9 cellular contexts compared by ENCODE assay signal in genomic region chr1:21342961-21343838, GRCh38. TPM values are rescaled to one million over a fixed set of nuclear protein-coding genes. Genes with fewer than 3 reads are reported as not detected.
DNase-seq lines count a peak whose midpoint lies in the region; ATAC-seq, FAIRE-seq and TF ChIP-seq lines count a peak whose summit lies in the region.
"Had no signal": no experiment of that assay in that cellular context is flagged by ENCODE, and none has a peak within 500 bp of the region (broad histone marks: within the 10 kb centered on the region; RNA-seq: fewer than 3 reads in every experiment).

No MANE protein-coding gene starts in this region.

- H3K27me3 ChIP-seq in SU-DHL-6 (ENCODE audit: low read length), result no peaks in the 10 kb centered on the region
- no peaks in the 10 kb centered on the region for H3K27me3 ChIP-seq in fibroblast of lung (ENCODE audit: control insufficient read depth, insufficient read depth, low read length)
- peaks cover 0 to 10% (median 0%) of the 10 kb centered on the region in 7 donors for H3K27me3 ChIP-seq in spleen (replicated peaks in 1 of 7)

- no peaks in the 10 kb centered on the region for H3K9me3 ChIP-seq in SU-DHL-6 (ENCODE audit: insufficient read depth, low read length)
- no peaks in the 10 kb centered on the region for H3K9me3 ChIP-seq in fibroblast of lung (ENCODE audit: control insufficient read depth, insufficient read depth, low read depth, low read length)
- H3K9me3 ChIP-seq in spleen, result no peaks in the 10 kb centered on the region

- 48 to 68% (median 55%) methylated on average over 10 of the region's 10 CpGs for WGBS in spleen, 5 donors

- no peaks in the 10 kb centered on the region for H3K36me3 ChIP-seq in SU-DHL-6 (ENCODE audit: low read length)
- H3K36me3 ChIP-seq in fibroblast of lung (ENCODE audit: control insufficient read depth, insufficient read depth, low read length), result no peaks in the 10 kb centered on the region
- H3K36me3 ChIP-seq in spleen, result peaks cover 0 to 11% (median 0%) of the 10 kb centered on the region in 6 donors

- H3K4me3 ChIP-seq in GM12875 (ENCODE audit: low read depth, low read length) (peak overlapping the region; percentile 83), SU-DHL-6 (ENCODE audit: insufficient read depth, low read length, poor library complexity, severe bottlenecking) (peak overlapping the region; percentile 80), fibroblast of lung (replicated peaks in 1 of 4; ENCODE audit: control extremely low read depth in 1 of 4, insufficient read depth in 1 of 4, low read depth in 3 of 4, low read length in 4 of 4) (peak overlapping the region; percentile 63 to 83 (median 74)), spleen (peak overlapping the region in 4 of 8 donors; percentile 70 to 94 (median 83))

- TF ChIP-seq CTCF in GM12875 (IDR thresholded peaks at IDR 0.05; ENCODE audit: borderline replicate concordance, insufficient read depth, low read depth, low read length) (no peak), SU-DHL-6 (IDR thresholded peaks at IDR 0.05; ENCODE audit: insufficient read depth, low read length, poor library complexity, severe bottlenecking) (no peak), fibroblast of lung (conservative IDR thresholded peaks at IDR 0.05 in 1 of 2, IDR thresholded peaks at IDR 0.05 in 1 of 2; ENCODE audit: low read depth in 1 of 2, low read length in 2 of 2) (no peak), spleen (IDR thresholded peaks at IDR 0.05 in 8 of 11, conservative IDR thresholded peaks at IDR 0.05 in 3 of 11) (no peak)

- DNase-seq in fibroblast of lung (ENCODE audit: low read depth in 2 of 2) (no peak), spleen (no peak), NCI-H2107 (lab: John Stamatoyannopoulos, UW) (no peak), SK-N-DZ (ENCODE audit: low spot score) (no peak), RCC 7860 (ENCODE audit: low spot score) (no peak)

- no peak for FAIRE-seq in RCC 7860 (lab: Jason Lieb, UNC)
- FAIRE-seq: H1 had no signal

- H3K4me1 ChIP-seq in fibroblast of lung (ENCODE audit: control insufficient read depth, extremely low read depth, insufficient read depth, low read length) (peaks cover 36% of the 10 kb centered on the region), spleen (peaks cover 51 to 87% (median 78%) of the 10 kb centered on the region in 6 donors)

- intact Hi-C loops in spleen (cut with DNase I; ENCODE audit: low total_unique reads), result no loop called here

- peaks cover 68% of the 10 kb centered on the region for H3K79me2 ChIP-seq in SU-DHL-6 (ENCODE audit: insufficient read depth, low read length)
- peaks cover 63% of the 10 kb centered on the region for H3K79me2 ChIP-seq in fibroblast of lung (ENCODE audit: control insufficient read depth, insufficient read depth, low read length)

- no peaks in the 10 kb centered on the region for H3K9me2 ChIP-seq in SU-DHL-6 (replicated peaks; ENCODE audit: insufficient read depth, low read length)

- H2AFZ ChIP-seq in SU-DHL-6 (ENCODE audit: low read depth, low read length, severe bottlenecking) (no peak overlapping the region), fibroblast of lung (ENCODE audit: low read length) (no peak overlapping the region)

- H4K20me1 ChIP-seq in SU-DHL-6 (ENCODE audit: low read depth, low read length), result no peaks in the 10 kb centered on the region
- no peaks in the 10 kb centered on the region for H4K20me1 ChIP-seq in fibroblast of lung (ENCODE audit: control insufficient read depth, extremely low read depth, insufficient read depth, low read length)

- peak overlapping the region; percentile 81 for H3K4me2 ChIP-seq in SU-DHL-6 (ENCODE audit: low read depth, low read length, poor library complexity, severe bottlenecking)
- H3K4me2 ChIP-seq in fibroblast of lung (ENCODE audit: extremely low read depth, insufficient read depth, low read length), result peak overlapping the region; percentile 84

- H3K27ac ChIP-seq in SU-DHL-6 (ENCODE audit: low read depth, low read length), result peak overlapping the region; percentile 52
- peak overlapping the region; percentile 28 for H3K27ac ChIP-seq in fibroblast of lung (ENCODE audit: insufficient read depth, low read length)
- peak overlapping the region in 7 of 8 donors; percentile 61 to 97 (median 87) for H3K27ac ChIP-seq in spleen

- H3K9ac ChIP-seq in SU-DHL-6 (ENCODE audit: low read length) (peak overlapping the region; percentile 85), fibroblast of lung (ENCODE audit: insufficient read depth, low read length) (peak overlapping the region; percentile 36)

- TF ChIP-seq POLR2A in spleen (IDR thresholded peaks at IDR 0.05), result no peak

- peaks cover 11% of the 10 kb centered on the region; the same call in 1 of the 2 replicates for H3F3A ChIP-seq in SU-DHL-6 (ENCODE audit: insufficient read depth)

- ATAC-seq in HG02759 (IDR thresholded peaks at IDR 0.05; ENCODE audit: unreplicated experiment), result no peak

RNA-seq across cellular contexts. Expression of gene ECE1, which starts 52.9 kb away (rescaled TPM):
- total RNA-seq in fibroblast of lung (57.3 and 138 TPM in 2 replicates), spleen (100 to 1,000 TPM in 5 of 7 donors, 10 to 100 TPM in 2; 95.3 to 142 (median 124) TPM)
- polyA plus RNA-seq in fibroblast of lung (131 and 137 TPM in 2 replicates), spleen (10 to 100 TPM; 17.2 to 44.4 (median 24.1) TPM)
- 145 and 152 TPM in 2 replicates for polyA plus RNA-seq in fibroblast of lung (2012)
- 228 and 250 TPM in 2 replicates for polyA minus RNA-seq in fibroblast of lung (ENCODE audit: low replicate concordance)
- polyA plus RNA-seq in SK-N-DZ (2014; cell fraction: cytosol; rRNA removed), result 17.4 and 17.5 TPM in 2 replicates
- 6.6 and 9.1 TPM in 2 replicates for polyA plus RNA-seq in SK-N-DZ (2014; cell fraction: nucleus; rRNA removed)

Comparison
In these comparisons a context has a peak if more than half of its experiments do, and no peak if none do; other contexts are left out.
1. H3K27ac ChIP-seq: peak in every context shown above with its lines; median percentile 87 in spleen; 52 in SU-DHL-6; 28 in fibroblast of lung.